ENCODE assay signal across 1 cellular context in genomic region chr1:227563319-227564201, GRCh38.
TF ChIP-seq lines count a peak whose summit lies in the region.

ZNF678 (plus strand) TSS chr1:227563556; CDS start chr1:227650992, 87,436 bp downstream.

TF ChIP-seq in HepG2, 621 proteins besides CTCF, POLR2A, EP300 and RAD21 (continued from another document and continues in another):
- TF ChIP-seq THAP9 (CRISPR knock-in tag; IDR thresholded peaks at IDR 0.05; ENCODE audit: borderline replicate concordance), result peak; percentile 95
- TF ChIP-seq ARNT2 (CRISPR knock-in tag; IDR thresholded peaks at IDR 0.05; ENCODE audit: low read depth), result no peak; the same call in 1 of the 2 replicates
- TF ChIP-seq, protein P1, sequence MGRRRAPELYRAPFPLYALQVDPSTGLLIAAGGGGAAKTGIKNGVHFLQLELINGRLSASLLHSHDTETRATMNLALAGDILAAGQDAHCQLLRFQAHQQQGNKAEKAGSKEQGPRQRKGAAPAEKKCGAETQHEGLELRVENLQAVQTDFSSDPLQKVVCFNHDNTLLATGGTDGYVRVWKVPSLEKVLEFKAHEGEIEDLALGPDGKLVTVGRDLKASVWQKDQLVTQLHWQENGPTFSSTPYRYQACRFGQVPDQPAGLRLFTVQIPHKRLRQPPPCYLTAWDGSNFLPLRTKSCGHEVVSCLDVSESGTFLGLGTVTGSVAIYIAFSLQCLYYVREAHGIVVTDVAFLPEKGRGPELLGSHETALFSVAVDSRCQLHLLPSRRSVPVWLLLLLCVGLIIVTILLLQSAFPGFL (CRISPR knock-in tag; IDR thresholded peaks at IDR 0.05), result no peak
- TF ChIP-seq ZNF605 (CRISPR knock-in tag; IDR thresholded peaks at IDR 0.05), result peak; percentile 93
- TF ChIP-seq, protein P2, sequence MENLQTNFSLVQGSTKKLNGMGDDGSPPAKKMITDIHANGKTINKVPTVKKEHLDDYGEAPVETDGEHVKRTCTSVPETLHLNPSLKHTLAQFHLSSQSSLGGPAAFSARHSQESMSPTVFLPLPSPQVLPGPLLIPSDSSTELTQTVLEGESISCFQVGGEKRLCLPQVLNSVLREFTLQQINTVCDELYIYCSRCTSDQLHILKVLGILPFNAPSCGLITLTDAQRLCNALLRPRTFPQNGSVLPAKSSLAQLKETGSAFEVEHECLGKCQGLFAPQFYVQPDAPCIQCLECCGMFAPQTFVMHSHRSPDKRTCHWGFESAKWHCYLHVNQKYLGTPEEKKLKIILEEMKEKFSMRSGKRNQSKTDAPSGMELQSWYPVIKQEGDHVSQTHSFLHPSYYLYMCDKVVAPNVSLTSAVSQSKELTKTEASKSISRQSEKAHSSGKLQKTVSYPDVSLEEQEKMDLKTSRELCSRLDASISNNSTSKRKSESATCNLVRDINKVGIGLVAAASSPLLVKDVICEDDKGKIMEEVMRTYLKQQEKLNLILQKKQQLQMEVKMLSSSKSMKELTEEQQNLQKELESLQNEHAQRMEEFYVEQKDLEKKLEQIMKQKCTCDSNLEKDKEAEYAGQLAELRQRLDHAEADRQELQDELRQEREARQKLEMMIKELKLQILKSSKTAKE (CRISPR knock-in tag; IDR thresholded peaks at IDR 0.05; ENCODE audit: borderline replicate concordance), result no peak
- TF ChIP-seq TERF1 (CRISPR knock-in tag; IDR thresholded peaks at IDR 0.05), result no peak
- TF ChIP-seq SRSF1 (optimal IDR thresholded peaks at IDR 0.05; ENCODE audit: low read depth, low read length), result peak; percentile 76
- TF ChIP-seq KAT8 (CRISPR knock-in tag; IDR thresholded peaks at IDR 0.05), result peak; percentile 86
- TF ChIP-seq, protein P3, sequence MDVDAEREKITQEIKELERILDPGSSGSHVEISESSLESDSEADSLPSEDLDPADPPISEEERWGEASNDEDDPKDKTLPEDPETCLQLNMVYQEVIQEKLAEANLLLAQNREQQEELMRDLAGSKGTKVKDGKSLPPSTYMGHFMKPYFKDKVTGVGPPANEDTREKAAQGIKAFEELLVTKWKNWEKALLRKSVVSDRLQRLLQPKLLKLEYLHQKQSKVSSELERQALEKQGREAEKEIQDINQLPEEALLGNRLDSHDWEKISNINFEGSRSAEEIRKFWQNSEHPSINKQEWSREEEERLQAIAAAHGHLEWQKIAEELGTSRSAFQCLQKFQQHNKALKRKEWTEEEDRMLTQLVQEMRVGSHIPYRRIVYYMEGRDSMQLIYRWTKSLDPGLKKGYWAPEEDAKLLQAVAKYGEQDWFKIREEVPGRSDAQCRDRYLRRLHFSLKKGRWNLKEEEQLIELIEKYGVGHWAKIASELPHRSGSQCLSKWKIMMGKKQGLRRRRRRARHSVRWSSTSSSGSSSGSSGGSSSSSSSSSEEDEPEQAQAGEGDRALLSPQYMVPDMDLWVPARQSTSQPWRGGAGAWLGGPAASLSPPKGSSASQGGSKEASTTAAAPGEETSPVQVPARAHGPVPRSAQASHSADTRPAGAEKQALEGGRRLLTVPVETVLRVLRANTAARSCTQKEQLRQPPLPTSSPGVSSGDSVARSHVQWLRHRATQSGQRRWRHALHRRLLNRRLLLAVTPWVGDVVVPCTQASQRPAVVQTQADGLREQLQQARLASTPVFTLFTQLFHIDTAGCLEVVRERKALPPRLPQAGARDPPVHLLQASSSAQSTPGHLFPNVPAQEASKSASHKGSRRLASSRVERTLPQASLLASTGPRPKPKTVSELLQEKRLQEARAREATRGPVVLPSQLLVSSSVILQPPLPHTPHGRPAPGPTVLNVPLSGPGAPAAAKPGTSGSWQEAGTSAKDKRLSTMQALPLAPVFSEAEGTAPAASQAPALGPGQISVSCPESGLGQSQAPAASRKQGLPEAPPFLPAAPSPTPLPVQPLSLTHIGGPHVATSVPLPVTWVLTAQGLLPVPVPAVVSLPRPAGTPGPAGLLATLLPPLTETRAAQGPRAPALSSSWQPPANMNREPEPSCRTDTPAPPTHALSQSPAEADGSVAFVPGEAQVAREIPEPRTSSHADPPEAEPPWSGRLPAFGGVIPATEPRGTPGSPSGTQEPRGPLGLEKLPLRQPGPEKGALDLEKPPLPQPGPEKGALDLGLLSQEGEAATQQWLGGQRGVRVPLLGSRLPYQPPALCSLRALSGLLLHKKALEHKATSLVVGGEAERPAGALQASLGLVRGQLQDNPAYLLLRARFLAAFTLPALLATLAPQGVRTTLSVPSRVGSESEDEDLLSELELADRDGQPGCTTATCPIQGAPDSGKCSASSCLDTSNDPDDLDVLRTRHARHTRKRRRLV (CRISPR knock-in tag; IDR thresholded peaks at IDR 0.05), result no peak
- TF ChIP-seq DNMT3B (CRISPR knock-in tag; conservative IDR thresholded peaks at IDR 0.05), result peak; percentile 68; the same call in 1 of the 2 replicates
- TF ChIP-seq CREB1 (IDR thresholded peaks at IDR 0.05), result peak; percentile 39
- TF ChIP-seq CREB1 (CRISPR knock-in tag; IDR thresholded peaks at IDR 0.05), result peak; percentile 85
- TF ChIP-seq IRX3 (CRISPR knock-in tag; IDR thresholded peaks at IDR 0.05; ENCODE audit: borderline replicate concordance, low read depth), result 0 out of 2 replicates have a peak, but pooled peaks have one; percentile 65
- TF ChIP-seq, protein P4, sequence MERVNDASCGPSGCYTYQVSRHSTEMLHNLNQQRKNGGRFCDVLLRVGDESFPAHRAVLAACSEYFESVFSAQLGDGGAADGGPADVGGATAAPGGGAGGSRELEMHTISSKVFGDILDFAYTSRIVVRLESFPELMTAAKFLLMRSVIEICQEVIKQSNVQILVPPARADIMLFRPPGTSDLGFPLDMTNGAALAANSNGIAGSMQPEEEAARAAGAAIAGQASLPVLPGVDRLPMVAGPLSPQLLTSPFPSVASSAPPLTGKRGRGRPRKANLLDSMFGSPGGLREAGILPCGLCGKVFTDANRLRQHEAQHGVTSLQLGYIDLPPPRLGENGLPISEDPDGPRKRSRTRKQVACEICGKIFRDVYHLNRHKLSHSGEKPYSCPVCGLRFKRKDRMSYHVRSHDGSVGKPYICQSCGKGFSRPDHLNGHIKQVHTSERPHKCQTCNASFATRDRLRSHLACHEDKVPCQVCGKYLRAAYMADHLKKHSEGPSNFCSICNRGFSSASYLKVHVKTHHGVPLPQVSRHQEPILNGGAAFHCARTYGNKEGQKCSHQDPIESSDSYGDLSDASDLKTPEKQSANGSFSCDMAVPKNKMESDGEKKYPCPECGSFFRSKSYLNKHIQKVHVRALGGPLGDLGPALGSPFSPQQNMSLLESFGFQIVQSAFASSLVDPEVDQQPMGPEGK (CRISPR knock-in tag; IDR thresholded peaks at IDR 0.05), result peak; percentile 67
- no peak for TF ChIP-seq NONO (IDR thresholded peaks at IDR 0.05)
- TF ChIP-seq NONO (CRISPR knock-in tag; conservative IDR thresholded peaks at IDR 0.05), result peak; percentile 62; the same call in 1 of the 2 replicates
- TF ChIP-seq ZSCAN31 (CRISPR knock-in tag; IDR thresholded peaks at IDR 0.05; ENCODE audit: low read depth), result peak; percentile 75; the same call in 1 of the 2 replicates
- peak; percentile 71; the same call in 1 of the 2 replicates for TF ChIP-seq ETV5 (CRISPR knock-in tag; IDR thresholded peaks at IDR 0.05; ENCODE audit: borderline replicate concordance)
- 0 out of 2 replicates have a peak, but pooled peaks have one; percentile 53 for TF ChIP-seq ZFP82 (CRISPR knock-in tag; IDR thresholded peaks at IDR 0.05; ENCODE audit: borderline replicate concordance)
- peak; percentile 77; the same call in 1 of the 2 replicates for TF ChIP-seq ZFP90 (CRISPR knock-in tag; IDR thresholded peaks at IDR 0.05; ENCODE audit: borderline replicate concordance)
- TF ChIP-seq ZNF280D (CRISPR knock-in tag; IDR thresholded peaks at IDR 0.05), result peak; percentile 90
- TF ChIP-seq ARID5B (CRISPR knock-in tag; IDR thresholded peaks at IDR 0.05), result peak; percentile 54; the same call in 1 of the 2 replicates
- TF ChIP-seq, protein P5, sequence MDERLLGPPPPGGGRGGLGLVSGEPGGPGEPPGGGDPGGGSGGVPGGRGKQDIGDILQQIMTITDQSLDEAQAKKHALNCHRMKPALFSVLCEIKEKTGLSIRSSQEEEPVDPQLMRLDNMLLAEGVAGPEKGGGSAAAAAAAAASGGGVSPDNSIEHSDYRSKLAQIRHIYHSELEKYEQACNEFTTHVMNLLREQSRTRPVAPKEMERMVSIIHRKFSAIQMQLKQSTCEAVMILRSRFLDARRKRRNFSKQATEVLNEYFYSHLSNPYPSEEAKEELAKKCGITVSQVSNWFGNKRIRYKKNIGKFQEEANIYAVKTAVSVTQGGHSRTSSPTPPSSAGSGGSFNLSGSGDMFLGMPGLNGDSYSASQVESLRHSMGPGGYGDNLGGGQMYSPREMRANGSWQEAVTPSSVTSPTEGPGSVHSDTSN (CRISPR knock-in tag; IDR thresholded peaks at IDR 0.05), result peak; percentile 89
